8 cellular contexts compared by ENCODE assay signal in genomic region chr17:27879987-27880608, GRCh38. TPM values are rescaled to one million over a fixed set of nuclear protein-coding genes. Genes with fewer than 3 reads are reported as not detected.
DNase-seq lines count a peak whose midpoint lies in the region; TF ChIP-seq lines count a peak whose summit lies in the region.

No MANE protein-coding gene starts in this region.

- no peaks in the 10 kb centered on the region for H3K36me3 ChIP-seq in osteoblast (ENCODE audit: insufficient read depth, low read length)
- peaks cover 7 to 58% (median 28%) of the 10 kb centered on the region in 3 donors for H3K36me3 ChIP-seq in tibial artery

- H3K27me3 ChIP-seq in osteoblast (ENCODE audit: insufficient read depth, low read length), result no peaks in the 10 kb centered on the region
- H3K27me3 ChIP-seq in tibial artery, result no peaks in the 10 kb centered on the region

- H3K4me2 ChIP-seq in osteoblast (ENCODE audit: insufficient read depth, low read length), result no peak overlapping the region

- H3K79me2 ChIP-seq in osteoblast (ENCODE audit: insufficient read depth, low read length), result no peaks in the 10 kb centered on the region

- H3K9me3 ChIP-seq in osteoblast (ENCODE audit: low read depth, low read length) (no peaks in the 10 kb centered on the region), tibial artery (no peaks in the 10 kb centered on the region)

- no peak overlapping the region for H2AFZ ChIP-seq in osteoblast (ENCODE audit: low read length)

- peak; percentile 50 for DNase-seq in SIG-M5 treated with dmso at 0.1 percent for 504 hours (lab: John Stamatoyannopoulos, UW; ENCODE audit: unreplicated experiment)
- DNase-seq in SIG-M5 (lab: John Stamatoyannopoulos, UW), result no peak
- peak; percentile 77 for DNase-seq in KBM-7
- peak; percentile 22 for DNase-seq in SHP77 treated with DMSO at 0.1 percent for 48 hours (lab: John Stamatoyannopoulos, UW)
- peak; percentile 40 for DNase-seq in activated T-helper 9 cell treated with anti-CD3 and anti-CD28 coated beads, Interleukin-2, amount 50 U/mL, for 16 hours (ENCODE audit: low read depth)
- peak; percentile 48 to 82 for DNase-seq in foreskin fibroblast
- DNase-seq in osteoblast (ENCODE audit: insufficient read length, low spot score, missing footprints), result peak; percentile 90
- DNase-seq in tibial artery, result peak in 1 of 2 donors; percentile 47

- no peaks in the 10 kb centered on the region for H3K4me1 ChIP-seq in osteoblast (ENCODE audit: insufficient read depth, low read length)
- H3K4me1 ChIP-seq in tibial artery, result no peaks in the 10 kb centered on the region

- TF ChIP-seq CTCF in foreskin fibroblast (IDR thresholded peaks at IDR 0.05; ENCODE audit: low read depth, low read length) (peak; percentile 86), osteoblast (IDR thresholded peaks at IDR 0.05; ENCODE audit: extremely low read depth, low read depth, low read length) (peak; percentile 86), tibial artery (IDR thresholded peaks at IDR 0.05) (peak; percentile 41 to 51)

- intact Hi-C loops in tibial artery (cut with DNase I; ENCODE audit: low total_unique reads), result loop anchor here (10.0 kb wide), 1 partner anchor 75 kb away; the partner anchor contains the start of gene NOS2

- in situ Hi-C loops in KBM-7 (cut with MboI; ENCODE audit: low pct_unique_long_range_greater_than_20kb, low sequenced_read_pairs), result no loop called here

- H4K20me1 ChIP-seq in osteoblast (ENCODE audit: insufficient read depth, low read length), result peaks cover 8% of the 10 kb centered on the region

- H3K27ac ChIP-seq in osteoblast (ENCODE audit: low read depth, low read length) (no peak overlapping the region), tibial artery (no peak overlapping the region)

- H3K4me3 ChIP-seq in foreskin fibroblast (ENCODE audit: low read depth in 1 of 2, low read length in 2 of 2) (no peak overlapping the region), osteoblast (ENCODE audit: insufficient read depth, low read length) (no peak overlapping the region), tibial artery (no peak overlapping the region)

RNA-seq across cellular contexts. Expression of gene LYRM9, which starts 13.1 kb away (rescaled TPM):
- total RNA-seq in osteoblast, result 15.6 and 18.1 TPM in 2 replicates
